32 cellular contexts compared by ENCODE assay signal in genomic region chr7:25026156-25026555, GRCh38. TPM values are rescaled to one million over a fixed set of nuclear protein-coding genes. Genes with fewer than 3 reads are reported as not detected.
A peak's percentile ranks its signal among the peaks of the same experiment; 100 is the strongest.
DNase-seq lines count a peak whose midpoint lies in the region; ATAC-seq, FAIRE-seq and TF ChIP-seq lines count a peak whose summit lies in the region.
"Had no signal": no experiment of that assay in that cellular context is flagged by ENCODE, and none has a peak within 500 bp of the region (broad histone marks: within the 10 kb centered on the region; RNA-seq: fewer than 3 reads in every experiment).

No MANE protein-coding gene starts in this region.

- H3K4me2 ChIP-seq in HepG2 (ENCODE audit: low read depth, low read length): peak overlapping the region; percentile 57; the same call in 1 of the 2 replicates

- DNase-seq in HepG2 (ENCODE audit: low spot score): no peak
- no peak for DNase-seq in right lobe of liver
- DNase-seq in WTC11 (ENCODE audit: low spot score): peak; percentile 48
- peak; percentile 38 for DNase-seq in iPS DF 19.7 (ENCODE audit: low read depth, low spot score)
- DNase-seq in activated CD8-positive, alpha-beta T cell treated with anti-CD3 and anti-CD28 coated beads, Interleukin-2, amount 10 ng/mL, durations not matched to agents 7 days and 5 days: no peak
- no peak for DNase-seq in stimulated activated CD4-positive, alpha-beta T cell treated with anti-CD3 and anti-CD28 coated beads, Interleukin-4, amount 100 ng/mL, for 1 hour
- no peak for DNase-seq in stimulated activated CD4-positive, alpha-beta T cell treated with anti-CD3 and anti-CD28 coated beads, Interleukin-2, amount 100 ng/mL, for 48 hours
- DNase-seq: activated CD8-positive, alpha-beta T cell treated with anti-CD3 and anti-CD28 coated beads for 36 hours; aorta; caudate nucleus; CD8-positive, alpha-beta T cell; esophagus squamous epithelium; gastrocnemius medialis; GF-D8; islet precursor cell; left ventricle myocardium superior; midbrain; naive thymus-derived CD4-positive, alpha-beta T cell; NCI-H1694 treated with DMSO at 0.1 percent for 48 hours; NCI-H2171; NCI-H524; nucleus accumbens; Peyer's patch had no signal

- ATAC-seq in HepG2 (no peak), right lobe of liver (no peak), WTC11 (peak; percentile 96), GM18868 (IDR thresholded peaks at IDR 0.05; ENCODE audit: unreplicated experiment) (no peak)
- no peak for ATAC-seq in activated CD8-positive, alpha-beta T cell treated with anti-CD3 and anti-CD28 coated beads, Interleukin-2, amount 10 ng/mL, durations not matched to agents 7 days and 5 days
- ATAC-seq: activated CD4-positive, CD25-positive, alpha-beta regulatory T cell treated with anti-CD3 and anti-CD28 coated beads, Interleukin-2, amount 50 U/mL, for 24 hours; activated CD8-positive, alpha-beta T cell treated with anti-CD3 and anti-CD28 coated beads for 36 hours; activated naive CD4-positive, alpha-beta T cell treated with anti-CD3 and anti-CD28 coated beads, Interleukin-2, amount 50 U/mL, for 72 hours; CD8-positive, alpha-beta T cell; gastrocnemius medialis; left ventricle myocardium superior; naive thymus-derived CD4-positive, alpha-beta T cell had no signal

- H3K4me1 Mint-ChIP-seq in WTC11: peaks cover 43% of the 10 kb centered on the region
- peaks cover 31% of the 10 kb centered on the region for H3K4me1 Mint-ChIP-seq in activated CD8-positive, alpha-beta T cell treated with anti-CD3 and anti-CD28 coated beads, Interleukin-2, amount 10 ng/mL, durations not matched to agents 7 days and 5 days (ENCODE audit: low read depth)

- TF ChIP-seq EP300 in HepG2 (IDR thresholded peaks at IDR 0.05; ENCODE audit: low read depth in 2 of 2, low read length in 2 of 2) (no peak), HepG2 (CRISPR knock-in tag; IDR thresholded peaks at IDR 0.05; ENCODE audit: borderline replicate concordance) (no peak)

- WGBS in HepG2 (ENCODE audit: low lambda C conversion rate): 70% methylated on average over 3 of the region's 3 CpGs
- WGBS in right lobe of liver (ENCODE audit: insufficient coverage, low coverage, low lambda C conversion rate, missing lambda C conversion rate): 73% methylated on average over 3 of the region's 3 CpGs

- H3K4me3 ChIP-seq in HepG2 (replicated peaks in 1 of 3; ENCODE audit: insufficient read depth in 1 of 3, low read depth in 2 of 3, low read length in 3 of 3) (no peak overlapping the region), right lobe of liver (no peak overlapping the region)
- H3K4me3 ChIP-seq: esophagus squamous epithelium, gastrocnemius medialis, Peyer's patch, skin epidermis, tibial nerve had no signal

- TF ChIP-seq POLR2A in HepG2 (IDR thresholded peaks at IDR 0.05; ENCODE audit: insufficient read depth in 1 of 2, low read depth in 2 of 2, low read length in 2 of 2) (no peak), right lobe of liver (IDR thresholded peaks at IDR 0.05) (no peak)

- H3K4me3 Mint-ChIP-seq in WTC11: no peak overlapping the region
- H3K4me3 Mint-ChIP-seq in activated CD8-positive, alpha-beta T cell treated with anti-CD3 and anti-CD28 coated beads, Interleukin-2, amount 10 ng/mL, durations not matched to agents 7 days and 5 days: no peak overlapping the region
- H3K4me3 Mint-ChIP-seq: activated CD8-positive, alpha-beta T cell treated with anti-CD3 and anti-CD28 coated beads for 36 hours; B cell; CD8-positive, alpha-beta T cell; dendritic cell treated with granulocyte-macrophage colony-stimulating factor and Interleukin-4, amounts not matched to agents 40 ng/mL and 50 ng/mL, for 4 days; naive thymus-derived CD4-positive, alpha-beta T cell had no signal

- H3K27me3 Mint-ChIP-seq in WTC11 (ENCODE audit: low read depth): peaks cover 6% of the 10 kb centered on the region; the same call in 1 of the 2 replicates
- peaks cover 18% of the 10 kb centered on the region for H3K27me3 Mint-ChIP-seq in activated CD8-positive, alpha-beta T cell treated with anti-CD3 and anti-CD28 coated beads, Interleukin-2, amount 10 ng/mL, durations not matched to agents 7 days and 5 days (ENCODE audit: low read depth)
- H3K27me3 Mint-ChIP-seq: activated CD8-positive, alpha-beta T cell treated with anti-CD3 and anti-CD28 coated beads for 36 hours had no signal

- TF ChIP-seq CTCF in HepG2 (CRISPR knock-in tag; IDR thresholded peaks at IDR 0.05) (no peak), right lobe of liver (IDR thresholded peaks at IDR 0.05) (no peak), WTC11 (IDR thresholded peaks at IDR 0.05) (no peak)

- in situ Hi-C loops in HepG2 (cut with HindIII; ENCODE audit: extremely low pct_ligation_motif_present, low pct_unique_long_range_greater_than_20kb): no loop called here

- no peak for FAIRE-seq in HepG2 (lab: Jason Lieb, UNC)
- FAIRE-seq: GM18507 had no signal

- no TSS peak for BruUV-seq in HepG2 (replicated peaks; lab: Mats Ljungman, UMichigan)

- H3K36me3 Mint-ChIP-seq in WTC11: no peaks in the 10 kb centered on the region
- H3K36me3 Mint-ChIP-seq in activated CD8-positive, alpha-beta T cell treated with anti-CD3 and anti-CD28 coated beads, Interleukin-2, amount 10 ng/mL, durations not matched to agents 7 days and 5 days (ENCODE audit: low read depth): no peaks in the 10 kb centered on the region
- H3K36me3 Mint-ChIP-seq: CD8-positive, alpha-beta T cell had no signal

- no peaks in the 10 kb centered on the region for H3K9me3 ChIP-seq in HepG2 (ENCODE audit: low read length)
- H3K9me3 ChIP-seq in right lobe of liver: no peaks in the 10 kb centered on the region
- H3K9me3 ChIP-seq: esophagus squamous epithelium, gastrocnemius medialis, Peyer's patch had no signal

- TF ChIP-seq RAD21 in HepG2 (CRISPR knock-in tag; IDR thresholded peaks at IDR 0.05): no peak

- no peak overlapping the region for H2AFZ ChIP-seq in HepG2 (ENCODE audit: low read length)

- no peaks in the 10 kb centered on the region for H3K36me3 ChIP-seq in HepG2 (replicated peaks in 1 of 2; ENCODE audit: control insufficient read depth in 1 of 2, insufficient read depth in 2 of 2, low read length in 2 of 2)
- H3K36me3 ChIP-seq in right lobe of liver: no peaks in the 10 kb centered on the region
- H3K36me3 ChIP-seq: esophagus squamous epithelium, gastrocnemius medialis, Peyer's patch, tibial nerve had no signal

- peak overlapping the region; percentile 64 for H3K27ac ChIP-seq in HepG2 (ENCODE audit: extremely low read length, insufficient read depth, low read length)
- H3K27ac ChIP-seq in right lobe of liver: no peak overlapping the region
- H3K27ac ChIP-seq: esophagus squamous epithelium, gastrocnemius medialis, Peyer's patch, skin epidermis, tibial nerve had no signal

- intact Hi-C loops in HepG2 (cut with micrococcal nuclease; ENCODE audit: unreplicated experiment): loop anchor here (5.0 kb wide), 1 partner anchor 46 kb away; no protein-coding TSS in a partner anchor
- intact Hi-C loops in right lobe of liver (cut with DNase I): no loop called here

- H3K4me1 ChIP-seq in HepG2 (ENCODE audit: insufficient read depth, low read length) (peaks cover 62% of the 10 kb centered on the region), right lobe of liver (no peaks in the 10 kb centered on the region)
- H3K4me1 ChIP-seq: gastrocnemius medialis, tibial nerve had no signal

- H3K9ac ChIP-seq in HepG2 (ENCODE audit: insufficient read depth, low read depth, low read length): peak overlapping the region; percentile 37; the same call in 1 of the 2 replicates

- no peak overlapping the region for H3K27ac Mint-ChIP-seq in WTC11
- H3K27ac Mint-ChIP-seq in activated CD8-positive, alpha-beta T cell treated with anti-CD3 and anti-CD28 coated beads, Interleukin-2, amount 10 ng/mL, durations not matched to agents 7 days and 5 days: no peak overlapping the region
- H3K27ac Mint-ChIP-seq: activated CD8-positive, alpha-beta T cell treated with anti-CD3 and anti-CD28 coated beads for 36 hours; activated naive CD4-positive, alpha-beta T cell treated with anti-CD3 and anti-CD28 coated beads, Interleukin-2, amount 50 U/mL, for 72 hours; activated T-helper 2 cell treated with anti-CD3 and anti-CD28 coated beads, Interferon-gamma antibody, Interleukin-2, Interleukin-4, amounts not matched to agents 10 μg/mL and 5 μg/mL and 100 μg/mL, durations not matched to agents 14 hours and 24 hours and 36 hours; B cell; CD8-positive, alpha-beta T cell; dendritic cell treated with granulocyte-macrophage colony-stimulating factor and Interleukin-4, amounts not matched to agents 40 ng/mL and 50 ng/mL, for 4 days had no signal

- no peaks in the 10 kb centered on the region for H3K79me2 ChIP-seq in HepG2 (ENCODE audit: insufficient read depth, low read length)

- CTCF ChIA-PET in HepG2 (lab: Yijun Ruan, JAX; ENCODE audit: low intra/inter-chr PET ratio, low total read pairs) (no interaction called here), WTC11 (lab: Charles Lee) (interaction anchor here (0.5 to 1.7 kb wide), 10 partner anchors 9 to 214 kb away, joined by 3 to 11 read pairs (median 4); a partner anchor contains a TSS)
- CTCF ChIA-PET in activated CD8-positive, alpha-beta T cell treated with anti-CD3 and anti-CD28 coated beads, Interleukin-2, amount 10 ng/mL, durations not matched to agents 7 days and 5 days (lab: Charles Lee): interaction anchor here (0.6 to 5.3 kb wide), 6 partner anchors 12 to 225 kb away, joined by 3 to 22 read pairs (median 4); no protein-coding TSS in a partner anchor

- no peaks in the 10 kb centered on the region for H3K27me3 ChIP-seq in HepG2 (ENCODE audit: control insufficient read depth in 1 of 2, insufficient read depth in 2 of 2, low read length in 2 of 2)
- H3K27me3 ChIP-seq in right lobe of liver: no peaks in the 10 kb centered on the region
- H3K27me3 ChIP-seq: gastrocnemius medialis, Peyer's patch, tibial nerve had no signal

- H4K20me1 ChIP-seq in HepG2 (ENCODE audit: insufficient read depth, low read length): no peaks in the 10 kb centered on the region

- POLR2A ChIA-PET in HepG2 (lab: Yijun Ruan, JAX) (interaction anchor here (1.2 kb wide), 1 partner anchor 46 kb away, joined by 3 read pairs; the partner anchor contains the start of gene OSBPL3), WTC11 (lab: Charles Lee) (interaction anchor here (1.0 kb wide), 1 partner anchor 47 kb away, joined by 6 read pairs; no protein-coding TSS in a partner anchor)
- POLR2A ChIA-PET in activated CD8-positive, alpha-beta T cell treated with anti-CD3 and anti-CD28 coated beads, Interleukin-2, amount 10 ng/mL, durations not matched to agents 7 days and 5 days (lab: Charles Lee): no interaction called here

- H3K9me3 Mint-ChIP-seq in WTC11: peaks cover 18% of the 10 kb centered on the region
- peaks cover 5% of the 10 kb centered on the region for H3K9me3 Mint-ChIP-seq in activated CD8-positive, alpha-beta T cell treated with anti-CD3 and anti-CD28 coated beads, Interleukin-2, amount 10 ng/mL, durations not matched to agents 7 days and 5 days (ENCODE audit: insufficient read depth)
- H3K9me3 Mint-ChIP-seq: activated T-helper 2 cell treated with anti-CD3 and anti-CD28 coated beads, Interferon-gamma antibody, Interleukin-2, Interleukin-4, amounts not matched to agents 10 μg/mL and 5 μg/mL and 100 μg/mL, durations not matched to agents 14 hours and 24 hours and 36 hours; CD8-positive, alpha-beta T cell; dendritic cell treated with granulocyte-macrophage colony-stimulating factor and Interleukin-4, amounts not matched to agents 40 ng/mL and 50 ng/mL, for 4 days had no signal

RNA-seq across cellular contexts. Expression of gene OSBPL3, which starts 46.2 kb away (rescaled TPM):
- 26.4 and 28.9 TPM in 2 replicates for total RNA-seq in HepG2 (2016; rRNA removed; fragmentation: Illumina TruSeq; extraction: Trizol)
- 6.6 and 7.4 TPM in 2 replicates for total RNA-seq in HepG2 (2016; cell fraction: cytosol; rRNA removed; fragmentation: Illumina TruSeq; extraction: Trizol; ENCODE audit: low read depth)
- total RNA-seq in HepG2 (2016; cell fraction: insoluble cytoplasmic fraction; rRNA removed; fragmentation: Illumina TruSeq; extraction: Trizol): 22.4 and 26.0 TPM in 2 replicates
- total RNA-seq in HepG2 (2016; cell fraction: membrane; rRNA removed; fragmentation: Illumina TruSeq; extraction: Trizol): 11.1 and 11.2 TPM in 2 replicates
- total RNA-seq in HepG2 (2016; cell fraction: nucleus; rRNA removed; fragmentation: Illumina TruSeq; extraction: Trizol): 39.7 and 41.7 TPM in 2 replicates
- 8.8 and 9.7 TPM in 2 replicates for polyA plus RNA-seq in HepG2 (2011; rRNA removed)
- 3.7 and 4.4 TPM in 2 replicates for polyA plus RNA-seq in HepG2 (2011; cell fraction: cytosol; rRNA removed)
- 22.4 and 23.2 TPM in 2 replicates for polyA plus RNA-seq in HepG2 (2011; cell fraction: nucleus; rRNA removed)
- polyA plus RNA-seq in HepG2 (2012): 7.1 and 8.1 TPM in 2 replicates
- polyA plus RNA-seq in HepG2 (2016; cell fraction: cytosol; fragmentation: Illumina TruSeq; extraction: Trizol; ENCODE audit: low read depth): 1.5 and 1.8 TPM in 2 replicates
- polyA plus RNA-seq in HepG2 (2016; cell fraction: insoluble cytoplasmic fraction; fragmentation: Illumina TruSeq; extraction: Trizol; ENCODE audit: low read depth): 16.7 and 19.5 TPM in 2 replicates
- 4.2 and 4.7 TPM in 2 replicates for polyA plus RNA-seq in HepG2 (2016; cell fraction: membrane; fragmentation: Illumina TruSeq; extraction: Trizol; ENCODE audit: low read depth)
- 65.6 and 72.4 TPM in 2 replicates for polyA plus RNA-seq in HepG2 (2016; cell fraction: nucleus; fragmentation: Illumina TruSeq; extraction: Trizol; ENCODE audit: insufficient read depth, low read depth)
- polyA minus RNA-seq in HepG2 (2011; rRNA and poly(A)+ RNA removed; ENCODE audit: low replicate concordance): 15.3 and 17.6 TPM in 2 replicates
- polyA minus RNA-seq in HepG2 (2011; cell fraction: cytosol; rRNA and poly(A)+ RNA removed): 8.8 and 11.6 TPM in 2 replicates
- 43.5 and 49.5 TPM in 2 replicates for polyA minus RNA-seq in HepG2 (2011; cell fraction: nucleus; rRNA and poly(A)+ RNA removed)
- 1 to 10 TPM in 5 of 6 experiments, under 1 TPM in 1; 0.70 to 8.2 (median 2.4) TPM for total RNA-seq in right lobe of liver
- total RNA-seq in WTC11 (2021): 16.0 to 20.2 TPM (median 17.1 TPM) in 3 replicates
- total RNA-seq in activated CD8-positive, alpha-beta T cell treated with anti-CD3 and anti-CD28 coated beads, Interleukin-2, amount 10 ng/mL, durations not matched to agents 7 days and 5 days: 10 to 100 TPM; 73.0 to 83.0 TPM

Comparison
In these comparisons a context has a peak if more than half of its experiments do, and no peak if none do; other contexts are left out.
1. DNase-seq: peak in WTC11 (single experiment) and iPS DF 19.7 (single experiment); none in HepG2 (single experiment), right lobe of liver (0 of 3), activated CD8-positive, alpha-beta T cell treated with anti-CD3 and anti-CD28 coated beads, Interleukin-2, amount 10 ng/mL, durations not matched to agents 7 days and 5 days (single experiment), stimulated activated CD4-positive, alpha-beta T cell treated with anti-CD3 and anti-CD28 coated beads, Interleukin-4, amount 100 ng/mL, for 1 hour (single experiment) and stimulated activated CD4-positive, alpha-beta T cell treated with anti-CD3 and anti-CD28 coated beads, Interleukin-2, amount 100 ng/mL, for 48 hours (0 of 2).